In genomic region chr12:109773384-109774011, GRCh38 we compare ENCODE assay signal across 10 cellular contexts. TPM values are rescaled to one million over a fixed set of nuclear protein-coding genes. Genes with fewer than 3 reads are reported as not detected.
A peak's percentile ranks its signal among the peaks of the same experiment; 100 is the strongest.
DNase-seq lines count a peak whose midpoint lies in the region; ATAC-seq, FAIRE-seq and TF ChIP-seq lines count a peak whose summit lies in the region.
"Had no signal": no experiment of that assay in that cellular context is flagged by ENCODE, and none has a peak within 500 bp of the region (broad histone marks: within the 10 kb centered on the region; RNA-seq: fewer than 3 reads in every experiment).

No MANE protein-coding gene starts in this region.

- no peak overlapping the region; the same call in 1 of the 2 replicates for H2AFZ ChIP-seq in Loucy (ENCODE audit: low read length)

- H3K4me1 ChIP-seq in Loucy (ENCODE audit: insufficient read depth, low read length, poor library complexity, severe bottlenecking), result peaks cover 8% of the 10 kb centered on the region

- H3K4me3 ChIP-seq in Loucy (ENCODE audit: low read length, poor library complexity, severe bottlenecking) (no peak overlapping the region), bronchial epithelial cell (ENCODE audit: low read depth, low read length) (no peak overlapping the region)

- no peaks in the 10 kb centered on the region for H3K9me3 ChIP-seq in Loucy (ENCODE audit: insufficient read depth, low read depth, low read length)

- H3F3A ChIP-seq in Loucy (ENCODE audit: low read depth), result no peaks in the 10 kb centered on the region

- H3K4me2 ChIP-seq in Loucy (ENCODE audit: low read depth, low read length, poor library complexity, severe bottlenecking), result peak overlapping the region; percentile 34

- H3K27me3 ChIP-seq in Loucy (ENCODE audit: insufficient read depth, low read length, poor library complexity, severe bottlenecking), result no peaks in the 10 kb centered on the region
- peaks cover 3% of the 10 kb centered on the region for H3K27me3 ChIP-seq in bronchial epithelial cell (ENCODE audit: control insufficient read depth, insufficient read depth, low read length)

- no peak overlapping the region for H3K9ac ChIP-seq in Loucy (ENCODE audit: low read depth, low read length, poor library complexity, severe bottlenecking)

- FAIRE-seq in bronchial epithelial cell (lab: Jason Lieb, UNC), result peak; percentile 52
- FAIRE-seq: astrocyte had no signal

- no peaks in the 10 kb centered on the region for H3K36me3 ChIP-seq in Loucy (ENCODE audit: insufficient read depth, low read length)
- H3K36me3 ChIP-seq in bronchial epithelial cell (ENCODE audit: control insufficient read depth, insufficient read depth, low read length), result no peaks in the 10 kb centered on the region

- H3K79me2 ChIP-seq in Loucy (ENCODE audit: insufficient read depth, low read length), result no peaks in the 10 kb centered on the region

- no peaks in the 10 kb centered on the region for H4K20me1 ChIP-seq in Loucy (ENCODE audit: insufficient read depth, low read length, poor library complexity, severe bottlenecking)

- peak; percentile 74 for DNase-seq in AG20443 (ENCODE audit: low spot score)
- DNase-seq in bronchial epithelial cell (ENCODE audit: low read depth), result peak; percentile 82
- DNase-seq in midbrain (lab: John Stamatoyannopoulos, UW), result peak; percentile 37
- DNase-seq in NCI-H510A (lab: John Stamatoyannopoulos, UW), result no peak
- DNase-seq in NCI-H1436 treated with DMSO at 0.1 percent for 48 hours (lab: John Stamatoyannopoulos, UW), result no peak
- DNase-seq in stimulated activated CD4-positive, alpha-beta T cell treated with anti-CD3 and anti-CD28 coated beads, Interleukin-4, amount 100 ng/mL, for 4 hours, result no peak

- ATAC-seq in GM21381 (IDR thresholded peaks at IDR 0.05; ENCODE audit: unreplicated experiment), result no peak

- no peak for TF ChIP-seq CTCF in Loucy (conservative IDR thresholded peaks at IDR 0.05; ENCODE audit: low read length)
- TF ChIP-seq CTCF in bronchial epithelial cell (IDR thresholded peaks at IDR 0.05; ENCODE audit: insufficient read depth, low read length, severe bottlenecking), result no peak

- H3K9me2 ChIP-seq in Loucy (replicated peaks; ENCODE audit: low read depth, low read length), result no peaks in the 10 kb centered on the region

RNA-seq across cellular contexts. Expression of gene TRPV4, which starts 59.7 kb away (rescaled TPM):
- total RNA-seq in bronchial epithelial cell, result 0.51 and 0.53 TPM in 2 replicates
- total RNA-seq: activated B cell treated with CpG ODN at 0.5 μM for 24 hours had no signal

RNA-seq across cellular contexts. Expression of gene FAM222A, which starts 59.9 kb away (rescaled TPM):
- under 0.01 TPM in 1 of 2 replicates, not detected in the other for total RNA-seq in bronchial epithelial cell

Comparison
In these comparisons a context has a peak if more than half of its experiments do, and no peak if none do; other contexts are left out.
1. DNase-seq: peak in AG20443 (single experiment), bronchial epithelial cell (single experiment) and midbrain (single experiment); none in NCI-H510A (single experiment), NCI-H1436 treated with DMSO at 0.1 percent for 48 hours (single experiment) and stimulated activated CD4-positive, alpha-beta T cell treated with anti-CD3 and anti-CD28 coated beads, Interleukin-4, amount 100 ng/mL, for 4 hours (0 of 2).